ENCODE assay signal across 8 cellular contexts in genomic region chr6:30908700-30909099, GRCh38. TPM values are rescaled to one million over a fixed set of nuclear protein-coding genes. Genes with fewer than 3 reads are reported as not detected.
A peak's percentile ranks its signal among the peaks of the same experiment; 100 is the strongest.
DNase-seq lines count a peak whose midpoint lies in the region; ATAC-seq lines count a peak whose summit lies in the region.
"Had no signal": no experiment of that assay in that cellular context is flagged by ENCODE, and none has a peak within 500 bp of the region (broad histone marks: within the 10 kb centered on the region; RNA-seq: fewer than 3 reads in every experiment).

No MANE protein-coding gene starts in this region.

- H3K4me3 ChIP-seq in HUES48 (ENCODE audit: low read depth, low read length) (peak overlapping the region; percentile 95), iPS-20b (ENCODE audit: low read length) (peak overlapping the region; percentile 93)

- no peaks in the 10 kb centered on the region for H3K27me3 ChIP-seq in HUES48 (ENCODE audit: control insufficient read depth, insufficient read depth, low read length)
- H3K27me3 ChIP-seq in iPS-20b (ENCODE audit: insufficient read depth, low read length), result no peaks in the 10 kb centered on the region

- no peak overlapping the region for H3K9ac ChIP-seq in HUES48 (ENCODE audit: low read depth, low read length)
- peak overlapping the region; percentile 95 for H3K9ac ChIP-seq in iPS-20b (ENCODE audit: low read depth, low read length)

- no peak for ATAC-seq in stimulated activated naive CD8-positive, alpha-beta T cell treated with anti-CD3 and anti-CD28 coated beads, Interleukin-15, amount 100 ng/mL, for 72 hours
- ATAC-seq in GM19351 (IDR thresholded peaks at IDR 0.05; ENCODE audit: unreplicated experiment), result no peak

- H3K27ac Mint-ChIP-seq in activated T-helper 2 cell treated with anti-CD3 and anti-CD28 coated beads, Interferon-gamma antibody, Interleukin-2, Interleukin-4, amounts not matched to agents 10 μg/mL and 5 μg/mL and 100 μg/mL, durations not matched to agents 14 hours and 24 hours and 36 hours, result peak overlapping the region; percentile 81
- H3K27ac Mint-ChIP-seq in stimulated activated naive CD8-positive, alpha-beta T cell treated with anti-CD3 and anti-CD28 coated beads, Interleukin-15, amount 100 ng/mL, for 72 hours, result peak overlapping the region; percentile 2 to 79

- no peaks in the 10 kb centered on the region for H3K27me3 Mint-ChIP-seq in activated T-helper 2 cell treated with anti-CD3 and anti-CD28 coated beads, Interferon-gamma antibody, Interleukin-2, Interleukin-4, amounts not matched to agents 10 μg/mL and 5 μg/mL and 100 μg/mL, durations not matched to agents 14 hours and 24 hours and 36 hours (ENCODE audit: low read depth)
- H3K27me3 Mint-ChIP-seq in stimulated activated naive CD8-positive, alpha-beta T cell treated with anti-CD3 and anti-CD28 coated beads, Interleukin-15, amount 100 ng/mL, for 72 hours, result no peaks in the 10 kb centered on the region

- H3K36me3 ChIP-seq in HUES48 (ENCODE audit: control insufficient read depth, insufficient read depth, low read length), result peaks cover 40% of the 10 kb centered on the region
- H3K36me3 ChIP-seq in iPS-20b (ENCODE audit: insufficient read depth, low read depth, low read length), result peaks cover 41% of the 10 kb centered on the region

- no peak for DNase-seq in activated T-helper 2 cell treated with anti-CD3 and anti-CD28 coated beads, Interferon-gamma antibody, Interleukin-2, Interleukin-4, amounts not matched to agents 10 μg/mL and 5 μg/mL and 100 μg/mL, durations not matched to agents 14 hours and 24 hours and 36 hours (ENCODE audit: low spot score)
- no peak for DNase-seq in stimulated activated naive CD8-positive, alpha-beta T cell treated with anti-CD3 and anti-CD28 coated beads, Interleukin-15, amount 100 ng/mL, for 72 hours
- no peak for DNase-seq in stimulated activated CD4-positive, alpha-beta T cell treated with anti-CD3 and anti-CD28 coated beads, Interleukin-2, amount 100 ng/mL, for 48 hours
- DNase-seq in cortex of kidney (lab: John Stamatoyannopoulos, UW), result no peak

- H3K27ac ChIP-seq in HUES48 (ENCODE audit: low read depth, low read length) (no peak overlapping the region), iPS-20b (ENCODE audit: low read length) (no peak overlapping the region)

- peaks cover 17% of the 10 kb centered on the region for H3K4me1 Mint-ChIP-seq in activated T-helper 2 cell treated with anti-CD3 and anti-CD28 coated beads, Interferon-gamma antibody, Interleukin-2, Interleukin-4, amounts not matched to agents 10 μg/mL and 5 μg/mL and 100 μg/mL, durations not matched to agents 14 hours and 24 hours and 36 hours (ENCODE audit: low read depth)
- H3K4me1 Mint-ChIP-seq in stimulated activated naive CD8-positive, alpha-beta T cell treated with anti-CD3 and anti-CD28 coated beads, Interleukin-15, amount 100 ng/mL, for 72 hours, result peaks cover 38% of the 10 kb centered on the region

- no peaks in the 10 kb centered on the region for H3K9me3 Mint-ChIP-seq in activated T-helper 2 cell treated with anti-CD3 and anti-CD28 coated beads, Interferon-gamma antibody, Interleukin-2, Interleukin-4, amounts not matched to agents 10 μg/mL and 5 μg/mL and 100 μg/mL, durations not matched to agents 14 hours and 24 hours and 36 hours
- no peaks in the 10 kb centered on the region for H3K9me3 Mint-ChIP-seq in stimulated activated naive CD8-positive, alpha-beta T cell treated with anti-CD3 and anti-CD28 coated beads, Interleukin-15, amount 100 ng/mL, for 72 hours

- peak overlapping the region; percentile 99 for H3K4me3 Mint-ChIP-seq in activated T-helper 2 cell treated with anti-CD3 and anti-CD28 coated beads, Interferon-gamma antibody, Interleukin-2, Interleukin-4, amounts not matched to agents 10 μg/mL and 5 μg/mL and 100 μg/mL, durations not matched to agents 14 hours and 24 hours and 36 hours (ENCODE audit: low read depth)
- H3K4me3 Mint-ChIP-seq in stimulated activated naive CD8-positive, alpha-beta T cell treated with anti-CD3 and anti-CD28 coated beads, Interleukin-15, amount 100 ng/mL, for 72 hours, result peak overlapping the region; percentile 85 to 88

- intact Hi-C loops in activated T-helper 2 cell treated with anti-CD3 and anti-CD28 coated beads, Interferon-gamma antibody, Interleukin-2, Interleukin-4, amounts not matched to agents 10 μg/mL and 5 μg/mL and 100 μg/mL, durations not matched to agents 14 hours and 24 hours and 36 hours (cut with micrococcal nuclease), result no loop called here

- H3K36me3 Mint-ChIP-seq in activated T-helper 2 cell treated with anti-CD3 and anti-CD28 coated beads, Interferon-gamma antibody, Interleukin-2, Interleukin-4, amounts not matched to agents 10 μg/mL and 5 μg/mL and 100 μg/mL, durations not matched to agents 14 hours and 24 hours and 36 hours (ENCODE audit: low read depth), result peaks cover 42% of the 10 kb centered on the region

- no peaks in the 10 kb centered on the region for H3K9me3 ChIP-seq in HUES48 (ENCODE audit: control insufficient read depth, insufficient read depth, low read length)
- H3K9me3 ChIP-seq in iPS-20b (ENCODE audit: insufficient read depth, low read depth, low read length), result no peaks in the 10 kb centered on the region

- H3K4me1 ChIP-seq in HUES48 (ENCODE audit: control insufficient read depth, insufficient read depth, low read length) (peaks cover 6% of the 10 kb centered on the region; the same call in 1 of the 2 replicates), iPS-20b (ENCODE audit: insufficient read depth, low read length) (peaks cover 8% of the 10 kb centered on the region; the same call in 1 of the 2 replicates)

RNA-seq across cellular contexts. Expression of gene GTF2H4, which starts 0.7 kb away (rescaled TPM):
- 56.8 and 58.3 TPM in 2 replicates for total RNA-seq in activated T-helper 2 cell treated with anti-CD3 and anti-CD28 coated beads, Interferon-gamma antibody, Interleukin-2, Interleukin-4, amounts not matched to agents 10 μg/mL and 5 μg/mL and 100 μg/mL, durations not matched to agents 14 hours and 24 hours and 36 hours

RNA-seq across cellular contexts. Expression of gene VARS2, which starts 5.3 kb away (rescaled TPM):
- 67.0 and 75.0 TPM in 2 replicates for total RNA-seq in activated T-helper 2 cell treated with anti-CD3 and anti-CD28 coated beads, Interferon-gamma antibody, Interleukin-2, Interleukin-4, amounts not matched to agents 10 μg/mL and 5 μg/mL and 100 μg/mL, durations not matched to agents 14 hours and 24 hours and 36 hours

RNA-seq across cellular contexts. Expression of gene SFTA2, which starts 23.3 kb away (rescaled TPM):
- total RNA-seq in activated T-helper 2 cell treated with anti-CD3 and anti-CD28 coated beads, Interferon-gamma antibody, Interleukin-2, Interleukin-4, amounts not matched to agents 10 μg/mL and 5 μg/mL and 100 μg/mL, durations not matched to agents 14 hours and 24 hours and 36 hours, result not detected in 2 replicates
- total RNA-seq: pulmonary artery endothelial cell had no signal

RNA-seq across cellular contexts. Expression of gene DDR1, which starts 24.4 kb away (rescaled TPM):
- 11.3 and 13.7 TPM in 2 replicates for total RNA-seq in activated T-helper 2 cell treated with anti-CD3 and anti-CD28 coated beads, Interferon-gamma antibody, Interleukin-2, Interleukin-4, amounts not matched to agents 10 μg/mL and 5 μg/mL and 100 μg/mL, durations not matched to agents 14 hours and 24 hours and 36 hours

RNA-seq across cellular contexts. Expression of gene MUCL3, which starts 32.1 kb away (rescaled TPM):
- total RNA-seq in activated T-helper 2 cell treated with anti-CD3 and anti-CD28 coated beads, Interferon-gamma antibody, Interleukin-2, Interleukin-4, amounts not matched to agents 10 μg/mL and 5 μg/mL and 100 μg/mL, durations not matched to agents 14 hours and 24 hours and 36 hours, result not detected in 2 replicates
- total RNA-seq: pulmonary artery endothelial cell had no signal
